10 cellular contexts compared by ENCODE assay signal in genomic region chr10:86139066-86139657, GRCh38.
A peak's percentile ranks its signal among the peaks of the same experiment; 100 is the strongest.
DNase-seq lines count a peak whose midpoint lies in the region; ATAC-seq and TF ChIP-seq lines count a peak whose summit lies in the region.
"Had no signal": no experiment of that assay in that cellular context is flagged by ENCODE, and none has a peak within 500 bp of the region (broad histone marks: within the 10 kb centered on the region; RNA-seq: fewer than 3 reads in every experiment).

No MANE protein-coding gene starts in this region.

- no peak overlapping the region for H3K9ac ChIP-seq in HCT116 (ENCODE audit: low read length)
- no peak overlapping the region for H3K9ac ChIP-seq in neural cell (ENCODE audit: low read length)

- BruUV-seq in Calu3 (replicated peaks; lab: Mats Ljungman, UMichigan) (no TSS peak), HCT116 (replicated peaks; lab: Mats Ljungman, UMichigan) (no TSS peak)

- H3K4me2 ChIP-seq in HCT116 (ENCODE audit: low read length) = no peak overlapping the region
- H3K4me2 ChIP-seq in neural cell (ENCODE audit: low read length) = no peak overlapping the region

- H4K20me1 ChIP-seq in HCT116 (ENCODE audit: insufficient read depth) (no peaks in the 10 kb centered on the region), neural cell (ENCODE audit: insufficient read depth) (no peaks in the 10 kb centered on the region)

- H3K4me3 ChIP-seq in HCT116 (replicated peaks in 1 of 2; ENCODE audit: low read depth in 1 of 2, low read length in 2 of 2) (no peak overlapping the region), neural cell (ENCODE audit: low read length) (no peak overlapping the region)
- H3K4me3 ChIP-seq: skin epidermis had no signal

- no peaks in the 10 kb centered on the region for H3K27me3 ChIP-seq in HCT116 (ENCODE audit: insufficient read depth, low read length)
- no peaks in the 10 kb centered on the region for H3K27me3 ChIP-seq in neural cell (ENCODE audit: insufficient read depth, low read depth, low read length)

- H3K9me2 ChIP-seq in HCT116 (ENCODE audit: insufficient read depth) (no peaks in the 10 kb centered on the region), neural cell (ENCODE audit: insufficient read depth, low read length) (no peaks in the 10 kb centered on the region)

- TF ChIP-seq EP300 in neural cell (conservative IDR thresholded peaks at IDR 0.05; ENCODE audit: poor library complexity, severe bottlenecking) = no peak

- no peak overlapping the region for H3K27ac ChIP-seq in HCT116 (ENCODE audit: low read depth, low read length)
- no peak overlapping the region for H3K27ac ChIP-seq in neural cell (ENCODE audit: low read length)
- H3K27ac ChIP-seq: skin epidermis had no signal

- TF ChIP-seq CTCF in Calu3 (IDR thresholded peaks at IDR 0.05; ENCODE audit: unreplicated experiment) = no peak
- peak; percentile 62 to 92 (median 85) for TF ChIP-seq CTCF in HCT116 (IDR thresholded peaks at IDR 0.05 in 2 of 3, conservative IDR thresholded peaks at IDR 0.05 in 1 of 3; ENCODE audit: borderline replicate concordance in 1 of 3, insufficient read depth in 1 of 3, low read depth in 2 of 3, low read length in 2 of 3)
- TF ChIP-seq CTCF in activated CD8-positive, alpha-beta T cell treated with anti-CD3 and anti-CD28 coated beads for 36 hours (IDR thresholded peaks at IDR 0.05) = peak; percentile 43
- TF ChIP-seq CTCF in neural cell (IDR thresholded peaks at IDR 0.05; ENCODE audit: poor library complexity, severe bottlenecking) = peak; percentile 16

- CTCF ChIA-PET in Calu3 (lab: Charles Lee) (no interaction called here), HCT116 (lab: Charles Lee) (interaction anchor here (0.6 to 1.1 kb wide), 6 partner anchors 39 to 583 kb away, joined by 3 to 8 read pairs (median 3); no protein-coding TSS in a partner anchor)
- CTCF ChIA-PET in activated CD8-positive, alpha-beta T cell treated with anti-CD3 and anti-CD28 coated beads for 36 hours (lab: Charles Lee) = interaction anchor here (0.6 kb wide), 1 partner anchor 338 kb away, joined by 3 read pairs; no protein-coding TSS in a partner anchor

- no peaks in the 10 kb centered on the region for H3K79me2 ChIP-seq in HCT116 (ENCODE audit: insufficient read depth, low read length)
- no peaks in the 10 kb centered on the region for H3K79me2 ChIP-seq in neural cell (replicated peaks; ENCODE audit: insufficient read depth, low read length)

- TF ChIP-seq RAD21 in HCT116 (IDR thresholded peaks at IDR 0.05; ENCODE audit: low read depth) (peak; percentile 84), neural cell (conservative IDR thresholded peaks at IDR 0.05) (no peak)

- no peaks in the 10 kb centered on the region for H3K4me1 ChIP-seq in HCT116 (ENCODE audit: control insufficient read depth in 1 of 2, insufficient read depth in 2 of 2, low read length in 2 of 2)

- peak; percentile 92 for ATAC-seq in HCT116
- no peak for ATAC-seq in activated CD8-positive, alpha-beta T cell treated with anti-CD3 and anti-CD28 coated beads for 36 hours
- no peak for ATAC-seq in HG02852 (IDR thresholded peaks at IDR 0.05; ENCODE audit: unreplicated experiment)

- H3K27ac Mint-ChIP-seq in Calu3 (ENCODE audit: unreplicated experiment) = no peak overlapping the region
- H3K27ac Mint-ChIP-seq in activated CD8-positive, alpha-beta T cell treated with anti-CD3 and anti-CD28 coated beads for 36 hours = no peak overlapping the region

- POLR2A ChIA-PET in HCT116 (lab: Charles Lee) = no interaction called here
- POLR2A ChIA-PET in activated CD8-positive, alpha-beta T cell treated with anti-CD3 and anti-CD28 coated beads for 36 hours (lab: Charles Lee) = no interaction called here

- H2AFZ ChIP-seq in HCT116 (ENCODE audit: low read depth, low read length, poor library complexity, severe bottlenecking) (no peak overlapping the region), neural cell (ENCODE audit: low read depth, low read length) (no peak overlapping the region)

- RAD21 ChIA-PET in HCT116 (lab: Charles Lee; ENCODE audit: low non-redundant PET in 1 of 2, low total read pairs in 2 of 2, uncharacterized antibody in 2 of 2, unreplicated experiment in 2 of 2) = interaction anchor here in 1 of 2 experiments (0.9 kb wide), 1 partner anchor 143 kb away, joined by 3 read pairs; no protein-coding TSS in a partner anchor

- H3K4me3 Mint-ChIP-seq in Calu3 (ENCODE audit: low read depth, unreplicated experiment) = no peak overlapping the region
- H3K4me3 Mint-ChIP-seq in activated CD8-positive, alpha-beta T cell treated with anti-CD3 and anti-CD28 coated beads for 36 hours = no peak overlapping the region

- DNase-seq in Calu3 (peak; percentile 13), HCT116 (ENCODE audit: low read depth, low spot score) (peak; percentile 23), GM19238 (ENCODE audit: insufficient read length, low spot score) (no peak), mucosa of gallbladder (ENCODE audit: low spot score) (no peak)
- DNase-seq in activated CD8-positive, alpha-beta T cell treated with anti-CD3 and anti-CD28 coated beads for 36 hours = peak; percentile 27
- DNase-seq in stimulated activated naive CD4-positive, alpha-beta T cell treated with Interleukin-2 at 50 U/mL for 16 hours (lab: John Stamatoyannopoulos, UW) = no peak
- DNase-seq: T1000 had no signal

- no peaks in the 10 kb centered on the region for H3K9me3 ChIP-seq in HCT116 (ENCODE audit: control insufficient read depth in 1 of 2, insufficient read depth in 1 of 2, low read depth in 1 of 2, low read length in 2 of 2)
- no peaks in the 10 kb centered on the region for H3K9me3 ChIP-seq in neural cell (ENCODE audit: low read length)

- intact Hi-C loops in Calu3 (cut with micrococcal nuclease; ENCODE audit: unreplicated experiment) (no loop called here), HCT116 (cut with micrococcal nuclease) (loop anchor here (1.0 to 2.0 kb wide), 3 partner anchors 142 to 591 kb away; no protein-coding TSS in a partner anchor)
- intact Hi-C loops in activated CD8-positive, alpha-beta T cell treated with anti-CD3 and anti-CD28 coated beads for 36 hours (cut with micrococcal nuclease) = no loop called here

- H3K9me3 Mint-ChIP-seq in Calu3 (ENCODE audit: low read depth, unreplicated experiment) = no peaks in the 10 kb centered on the region
- no peaks in the 10 kb centered on the region for H3K9me3 Mint-ChIP-seq in activated CD8-positive, alpha-beta T cell treated with anti-CD3 and anti-CD28 coated beads for 36 hours

- peaks cover 27% of the 10 kb centered on the region for H3K27me3 Mint-ChIP-seq in Calu3 (ENCODE audit: unreplicated experiment)
- H3K27me3 Mint-ChIP-seq in activated CD8-positive, alpha-beta T cell treated with anti-CD3 and anti-CD28 coated beads for 36 hours = no peaks in the 10 kb centered on the region

- no peaks in the 10 kb centered on the region for H3F3A ChIP-seq in neural cell (ENCODE audit: insufficient read depth, low read length, poor library complexity, severe bottlenecking)

- H3K36me3 ChIP-seq in HCT116 (ENCODE audit: control insufficient read depth in 1 of 2, insufficient read depth in 2 of 2, low read length in 2 of 2) (no peaks in the 10 kb centered on the region), neural cell (ENCODE audit: insufficient read depth, low read length) (no peaks in the 10 kb centered on the region)

- no peaks in the 10 kb centered on the region for H3K4me1 Mint-ChIP-seq in Calu3 (ENCODE audit: low read depth, unreplicated experiment)
- no peaks in the 10 kb centered on the region for H3K4me1 Mint-ChIP-seq in activated CD8-positive, alpha-beta T cell treated with anti-CD3 and anti-CD28 coated beads for 36 hours (ENCODE audit: low read depth)

- no peak for TF ChIP-seq POLR2A in HCT116 (IDR thresholded peaks at IDR 0.05; ENCODE audit: borderline replicate concordance, extremely low read depth, insufficient read depth, insufficient read length)

- no peaks in the 10 kb centered on the region for H3K36me3 Mint-ChIP-seq in Calu3 (ENCODE audit: insufficient read depth, unreplicated experiment)
- no peaks in the 10 kb centered on the region for H3K36me3 Mint-ChIP-seq in activated CD8-positive, alpha-beta T cell treated with anti-CD3 and anti-CD28 coated beads for 36 hours (ENCODE audit: low read depth)

TF ChIP-seq in HCT116, 20 proteins besides CTCF, POLR2A, EP300 and RAD21:
- TF ChIP-seq MAX (IDR thresholded peaks at IDR 0.05) (no peak), ATF3 (IDR thresholded peaks at IDR 0.05) (no peak), FOSL1 (IDR thresholded peaks at IDR 0.05; ENCODE audit: low read depth) (no peak), ZFX (IDR thresholded peaks at IDR 0.05) (no peak), SP1 (IDR thresholded peaks at IDR 0.05; ENCODE audit: low read depth) (no peak), ZNF274 (IDR thresholded peaks at IDR 0.05; ENCODE audit: low read depth, low read length) (no peak), JUND (IDR thresholded peaks at IDR 0.05) (no peak), SIN3A (IDR thresholded peaks at IDR 0.05; ENCODE audit: low read depth) (no peak), SRF (IDR thresholded peaks at IDR 0.05; ENCODE audit: low read depth) (no peak)

TF ChIP-seq in neural cell, 6 proteins besides CTCF, POLR2A, EP300 and RAD21 (continues in another document):
- TF ChIP-seq POLR2AphosphoS5 (IDR thresholded peaks at IDR 0.05) (no peak), SMC3 (conservative IDR thresholded peaks at IDR 0.05; ENCODE audit: poor library complexity) (no peak), EZH2 (IDR thresholded peaks at IDR 0.05; ENCODE audit: borderline replicate concordance, insufficient read depth, low read length, poor library complexity, severe bottlenecking) (no peak), TAF1 (IDR thresholded peaks at IDR 0.05; ENCODE audit: low read depth) (no peak), MXI1 (conservative IDR thresholded peaks at IDR 0.05; ENCODE audit: poor library complexity, severe bottlenecking) (no peak)

Comparison
In these comparisons a context has a peak if more than half of its experiments do, and no peak if none do; other contexts are left out.
1. DNase-seq: peak in Calu3 (single experiment), HCT116 (single experiment) and activated CD8-positive, alpha-beta T cell treated with anti-CD3 and anti-CD28 coated beads for 36 hours (single experiment); none in stimulated activated naive CD4-positive, alpha-beta T cell treated with Interleukin-2 at 50 U/mL for 16 hours (single experiment), GM19238 (single experiment) and mucosa of gallbladder (single experiment).